In genomic region chr9:136311037-136311432, GRCh38 we compare ENCODE assay signal across 1 cellular context.
TF ChIP-seq lines count a peak whose summit lies in the region.

No MANE protein-coding gene starts in this region.

TF ChIP-seq in HepG2, 621 proteins besides CTCF, POLR2A, EP300 and RAD21:
- 0 out of 2 replicates have a peak, but pooled peaks have one; percentile 20 for TF ChIP-seq ZMYM3 (CRISPR knock-in tag; IDR thresholded peaks at IDR 0.05)
- no peak for TF ChIP-seq ELK4 (CRISPR knock-in tag; IDR thresholded peaks at IDR 0.05; ENCODE audit: borderline replicate concordance)
- no peak for TF ChIP-seq MEF2D (CRISPR knock-in tag; IDR thresholded peaks at IDR 0.05)
- no peak for TF ChIP-seq PBX3 (CRISPR knock-in tag; IDR thresholded peaks at IDR 0.05; ENCODE audit: borderline replicate concordance)
- TF ChIP-seq ZFP36L2 (CRISPR knock-in tag; IDR thresholded peaks at IDR 0.05): no peak
- TF ChIP-seq ZNF629 (CRISPR knock-in tag; conservative IDR thresholded peaks at IDR 0.05): peak; percentile 76
- no peak for TF ChIP-seq ZNF343 (CRISPR knock-in tag; IDR thresholded peaks at IDR 0.05)
- no peak for TF ChIP-seq NKX3-1 (CRISPR knock-in tag; IDR thresholded peaks at IDR 0.05)
- TF ChIP-seq ZBTB2 (CRISPR knock-in tag; IDR thresholded peaks at IDR 0.05; ENCODE audit: low read depth): no peak
- TF ChIP-seq MIER2 (CRISPR knock-in tag; IDR thresholded peaks at IDR 0.05): no peak
- no peak for TF ChIP-seq UBTF (CRISPR knock-in tag; IDR thresholded peaks at IDR 0.05)
- TF ChIP-seq ZUFSP (CRISPR knock-in tag; IDR thresholded peaks at IDR 0.05; ENCODE audit: borderline replicate concordance): no peak
- TF ChIP-seq ZNF773 (CRISPR knock-in tag; IDR thresholded peaks at IDR 0.05; ENCODE audit: borderline replicate concordance): no peak
- no peak for TF ChIP-seq ZNF549 (CRISPR knock-in tag; IDR thresholded peaks at IDR 0.05)
- TF ChIP-seq PCBP1 (IDR thresholded peaks at IDR 0.05; ENCODE audit: borderline replicate concordance, low read depth, low read length): 0 out of 2 replicates have a peak, but pooled peaks have one; percentile 22
- no peak for TF ChIP-seq RNF219 (CRISPR knock-in tag; IDR thresholded peaks at IDR 0.05)
- TF ChIP-seq NFKB2 (CRISPR knock-in tag; IDR thresholded peaks at IDR 0.05; ENCODE audit: borderline replicate concordance): no peak
- TF ChIP-seq SOX13 (IDR thresholded peaks at IDR 0.05): no peak
- TF ChIP-seq SOX13 (CRISPR knock-in tag; conservative IDR thresholded peaks at IDR 0.05 in 1 of 2, IDR thresholded peaks at IDR 0.05 in 1 of 2): no peak
- no peak for TF ChIP-seq EZH2 (conservative IDR thresholded peaks at IDR 0.05; ENCODE audit: low read depth, low read length)
- no peak for TF ChIP-seq TP53 (CRISPR knock-in tag; conservative IDR thresholded peaks at IDR 0.05)
